ENCODE assay signal across 23 cellular contexts in genomic region chr2:171411791-171412483, GRCh38. TPM values are rescaled to one million over a fixed set of nuclear protein-coding genes. Genes with fewer than 3 reads are reported as not detected.
DNase-seq lines count a peak whose midpoint lies in the region; TF ChIP-seq lines count a peak whose summit lies in the region.
"Had no signal": no experiment of that assay in that cellular context is flagged by ENCODE, and none has a peak within 500 bp of the region (broad histone marks: within the 10 kb centered on the region; RNA-seq: fewer than 3 reads in every experiment).

No MANE protein-coding gene starts in this region.

- H4K20me1 ChIP-seq in fibroblast of lung (ENCODE audit: control insufficient read depth, extremely low read depth, insufficient read depth, low read length) = no peaks in the 10 kb centered on the region

- H3K27me3 ChIP-seq in fibroblast of lung (ENCODE audit: control insufficient read depth, insufficient read depth, low read length) = no peaks in the 10 kb centered on the region
- H3K27me3 ChIP-seq: sigmoid colon, suprapubic skin, vagina had no signal

- CTCF ChIA-PET in activated CD4-positive, alpha-beta memory T cell treated with anti-CD3 and anti-CD28 coated beads, Interleukin-2, amount 10 ng/mL, durations not matched to agents 7 days and 5 days (lab: Charles Lee) = no interaction called here

- H3K4me3 Mint-ChIP-seq in activated CD4-positive, alpha-beta memory T cell treated with anti-CD3 and anti-CD28 coated beads, Interleukin-2, amount 10 ng/mL, durations not matched to agents 7 days and 5 days = no peak overlapping the region
- H3K4me3 Mint-ChIP-seq: nephron; stimulated activated effector memory CD8-positive, alpha-beta T cell treated with anti-CD3 and anti-CD28 coated beads, Interleukin-12 subunit alpha, Interleukin-12 subunit beta, amount 100 ng/mL, for 72 hours had no signal

- no peak overlapping the region for H3K9ac ChIP-seq in fibroblast of lung (ENCODE audit: insufficient read depth, low read length)

- no peak overlapping the region for H3K4me3 ChIP-seq in fibroblast of lung (replicated peaks in 1 of 4; ENCODE audit: control extremely low read depth in 1 of 4, insufficient read depth in 1 of 4, low read depth in 3 of 4, low read length in 4 of 4)
- H3K4me3 ChIP-seq: sigmoid colon, suprapubic skin, vagina had no signal

- H3K79me2 ChIP-seq in fibroblast of lung (ENCODE audit: control insufficient read depth, insufficient read depth, low read length) = no peaks in the 10 kb centered on the region

- H3K4me2 ChIP-seq in fibroblast of lung (ENCODE audit: extremely low read depth, insufficient read depth, low read length) = peak overlapping the region; percentile 19

- no peaks in the 10 kb centered on the region for H3K9me3 Mint-ChIP-seq in activated CD4-positive, alpha-beta memory T cell treated with anti-CD3 and anti-CD28 coated beads, Interleukin-2, amount 10 ng/mL, durations not matched to agents 7 days and 5 days
- H3K9me3 Mint-ChIP-seq: nephron; stimulated activated effector memory CD8-positive, alpha-beta T cell treated with anti-CD3 and anti-CD28 coated beads, Interleukin-12 subunit alpha, Interleukin-12 subunit beta, amount 100 ng/mL, for 72 hours had no signal

- peaks cover 2% of the 10 kb centered on the region for H3K36me3 Mint-ChIP-seq in activated CD4-positive, alpha-beta memory T cell treated with anti-CD3 and anti-CD28 coated beads, Interleukin-2, amount 10 ng/mL, durations not matched to agents 7 days and 5 days (ENCODE audit: low read depth)
- H3K36me3 Mint-ChIP-seq: stimulated activated effector memory CD8-positive, alpha-beta T cell treated with anti-CD3 and anti-CD28 coated beads, Interleukin-12 subunit alpha, Interleukin-12 subunit beta, amount 100 ng/mL, for 72 hours had no signal

- peaks cover 13% of the 10 kb centered on the region for H3K4me1 Mint-ChIP-seq in activated CD4-positive, alpha-beta memory T cell treated with anti-CD3 and anti-CD28 coated beads, Interleukin-2, amount 10 ng/mL, durations not matched to agents 7 days and 5 days

- peak overlapping the region; percentile 35 for H3K27ac ChIP-seq in fibroblast of lung (ENCODE audit: insufficient read depth, low read length)
- H3K27ac ChIP-seq: suprapubic skin, vagina had no signal

- H3K27me3 Mint-ChIP-seq in activated CD4-positive, alpha-beta memory T cell treated with anti-CD3 and anti-CD28 coated beads, Interleukin-2, amount 10 ng/mL, durations not matched to agents 7 days and 5 days = no peaks in the 10 kb centered on the region

- H3K9me3 ChIP-seq in fibroblast of lung (ENCODE audit: control insufficient read depth, insufficient read depth, low read depth, low read length) = no peaks in the 10 kb centered on the region
- H3K9me3 ChIP-seq: sigmoid colon, suprapubic skin, vagina had no signal

- peaks cover 6% of the 10 kb centered on the region for H3K4me1 ChIP-seq in fibroblast of lung (ENCODE audit: control insufficient read depth, extremely low read depth, insufficient read depth, low read length)

- H3K36me3 ChIP-seq in fibroblast of lung (ENCODE audit: control insufficient read depth, insufficient read depth, low read length) = no peaks in the 10 kb centered on the region
- H3K36me3 ChIP-seq: sigmoid colon, suprapubic skin, vagina had no signal

- POLR2A ChIA-PET in activated CD4-positive, alpha-beta memory T cell treated with anti-CD3 and anti-CD28 coated beads, Interleukin-2, amount 10 ng/mL, durations not matched to agents 7 days and 5 days (lab: Charles Lee) = no interaction called here

- no peak for TF ChIP-seq CTCF in fibroblast of lung (conservative IDR thresholded peaks at IDR 0.05 in 1 of 2, IDR thresholded peaks at IDR 0.05 in 1 of 2; ENCODE audit: low read depth in 1 of 2, low read length in 2 of 2)

- H2AFZ ChIP-seq in fibroblast of lung (ENCODE audit: low read length) = peak overlapping the region; percentile 8

- H3K27ac Mint-ChIP-seq in activated CD4-positive, alpha-beta memory T cell treated with anti-CD3 and anti-CD28 coated beads, Interleukin-2, amount 10 ng/mL, durations not matched to agents 7 days and 5 days = no peak overlapping the region
- H3K27ac Mint-ChIP-seq: nephron; stimulated activated effector memory CD8-positive, alpha-beta T cell treated with anti-CD3 and anti-CD28 coated beads, Interleukin-12 subunit alpha, Interleukin-12 subunit beta, amount 100 ng/mL, for 72 hours had no signal

- peak; percentile 34 for DNase-seq in A172 (ENCODE audit: low spot score)
- peak; percentile 69 for DNase-seq in HCEC 1CT
- DNase-seq in amniotic epithelial cell (ENCODE audit: low read depth) = peak; percentile 69
- DNase-seq in fibroblast of lung (ENCODE audit: low read depth in 2 of 2) = peak in 1 of 2 donors; percentile 42
- DNase-seq in NCI-H2227 treated with DMSO at 0.1 percent for 48 hours (lab: John Stamatoyannopoulos, UW) = no peak
- DNase-seq in activated CD4-positive, alpha-beta memory T cell treated with anti-CD3 and anti-CD28 coated beads, Interleukin-2, amount 10 ng/mL, durations not matched to agents 7 days and 5 days = no peak
- no peak for DNase-seq in stimulated activated CD4-positive, alpha-beta T cell treated with anti-CD3 and anti-CD28 coated beads, Interleukin-15, amount 100 ng/mL, for 24 hours
- DNase-seq in SKM-1 treated with dmso at 0.1 percent for 144 hours (lab: John Stamatoyannopoulos, UW; ENCODE audit: unreplicated experiment) = no peak
- DNase-seq: 8988T; activated CD4-positive, alpha-beta T cell treated with anti-CD3 and anti-CD28 coated beads, Interleukin-2, amount 50 U/mL, for 1 hour; activated effector memory CD4-positive, alpha-beta T cell treated with anti-CD3 and anti-CD28 coated beads, Interleukin-2, amount 50 U/mL, for 16 hours; C1 segment of cervical spinal cord; DMS153; NCI-H1417 treated with DMSO at 0.1 percent for 48 hours; NCI-H2107; NCI-H526 treated with DMSO at 0.1 percent for 48 hours; posterior cingulate gyrus; SHP77; sigmoid colon had no signal

RNA-seq across cellular contexts. Expression of gene METTL8, which starts 21.9 kb away (rescaled TPM):
- total RNA-seq in A172 (2014; rRNA removed; shearing (Covaris generic)) = 52.6 and 79.1 TPM in 2 replicates
- total RNA-seq in fibroblast of lung = 10.8 and 16.7 TPM in 2 replicates
- 22.4 and 23.8 TPM in 2 replicates for polyA plus RNA-seq in fibroblast of lung
- polyA plus RNA-seq in fibroblast of lung (2012) = 13.0 and 15.4 TPM in 2 replicates
- polyA minus RNA-seq in fibroblast of lung (ENCODE audit: low replicate concordance) = 2.4 and 4.4 TPM in 2 replicates
- 10 to 100 TPM; 13.6 to 20.0 TPM for total RNA-seq in activated CD4-positive, alpha-beta memory T cell treated with anti-CD3 and anti-CD28 coated beads, Interleukin-2, amount 10 ng/mL, durations not matched to agents 7 days and 5 days

RNA-seq across cellular contexts. Expression of gene DCAF17, which starts 22.1 kb away (rescaled TPM):
- 27.8 and 35.5 TPM in 2 replicates for total RNA-seq in A172 (2014; rRNA removed; shearing (Covaris generic))
- 21.6 and 30.6 TPM in 2 replicates for total RNA-seq in fibroblast of lung
- polyA plus RNA-seq in fibroblast of lung = 10.1 and 10.2 TPM in 2 replicates
- 7.5 and 8.7 TPM in 2 replicates for polyA plus RNA-seq in fibroblast of lung (2012)
- 6.3 and 8.9 TPM in 2 replicates for polyA minus RNA-seq in fibroblast of lung (ENCODE audit: low replicate concordance)
- total RNA-seq in activated CD4-positive, alpha-beta memory T cell treated with anti-CD3 and anti-CD28 coated beads, Interleukin-2, amount 10 ng/mL, durations not matched to agents 7 days and 5 days = 10 to 100 TPM; 12.8 to 14.8 TPM

Comparison
In these comparisons a context has a peak if more than half of its experiments do, and no peak if none do; other contexts are left out.
1. DNase-seq: peak in A172 (single experiment), HCEC 1CT (single experiment) and amniotic epithelial cell (single experiment); none in NCI-H2227 treated with DMSO at 0.1 percent for 48 hours (single experiment), activated CD4-positive, alpha-beta memory T cell treated with anti-CD3 and anti-CD28 coated beads, Interleukin-2, amount 10 ng/mL, durations not matched to agents 7 days and 5 days (single experiment), stimulated activated CD4-positive, alpha-beta T cell treated with anti-CD3 and anti-CD28 coated beads, Interleukin-15, amount 100 ng/mL, for 24 hours (single experiment) and SKM-1 treated with dmso at 0.1 percent for 144 hours (single experiment).